ENCODE assay signal across 8 cellular contexts in the genomic region with DNA sequence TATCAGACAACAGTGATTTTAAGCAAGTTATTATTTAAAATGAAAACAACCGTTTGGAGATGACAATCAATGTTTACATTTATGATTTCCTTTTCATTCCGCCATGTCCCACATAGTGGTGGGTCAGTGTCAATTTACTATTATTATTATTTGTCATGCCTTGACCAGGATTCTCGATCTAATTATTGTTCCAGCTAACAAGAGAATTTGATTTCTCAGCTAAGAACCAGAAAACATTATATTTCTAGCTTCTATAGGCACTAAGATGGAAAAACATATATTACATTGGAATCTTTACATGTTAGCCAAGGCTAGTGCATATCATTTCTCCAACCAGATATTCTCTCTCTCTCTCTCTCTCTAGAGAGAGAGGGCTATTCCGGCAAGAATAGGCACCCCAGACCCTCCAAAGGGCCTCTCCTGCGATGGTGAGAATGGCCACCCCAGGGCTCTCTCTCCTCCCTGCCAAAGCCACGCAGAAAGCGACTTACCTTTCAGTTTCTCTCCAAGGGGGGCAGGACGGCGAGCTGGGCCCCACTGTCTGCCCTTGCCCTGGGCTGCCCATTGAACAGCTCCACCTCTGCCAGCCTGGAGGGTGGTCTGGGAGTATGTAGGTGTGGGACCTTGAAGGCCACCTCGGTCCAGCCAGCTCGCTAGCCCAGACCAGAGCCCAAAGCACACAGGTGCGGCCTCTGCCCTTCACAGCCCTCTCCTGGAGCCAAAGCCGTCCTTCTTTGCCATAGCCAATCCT. TPM values are rescaled to one million over a fixed set of nuclear protein-coding genes. Genes with fewer than 3 reads are reported as not detected.
A peak's percentile ranks its signal among the peaks of the same experiment; 100 is the strongest.
DNase-seq lines count a peak whose midpoint lies in the region; ATAC-seq and TF ChIP-seq lines count a peak whose summit lies in the region.

No MANE protein-coding gene starts in this region.

- no peak overlapping the region for H3K27ac ChIP-seq in CD8-positive, alpha-beta T cell (ENCODE audit: low read depth, low read length)
- no peak overlapping the region for H3K27ac ChIP-seq in HUES6 (ENCODE audit: low read depth, low read length)
- peak overlapping the region; percentile 95 to 96 for H3K27ac ChIP-seq in breast epithelium
- no peak overlapping the region for H3K27ac ChIP-seq in neuronal stem cell (replicated peaks; ENCODE audit: low read length)

- no peak overlapping the region for H3K18ac ChIP-seq in neuronal stem cell (ENCODE audit: low read length)

- no peak for DNase-seq in CD8-positive, alpha-beta T cell
- peak; percentile 26 to 50 for DNase-seq in breast epithelium (ENCODE audit: low spot score in 2 of 2)
- DNase-seq in neuronal stem cell (ENCODE audit: low spot score) = no peak
- DNase-seq in stimulated activated naive CD4-positive, alpha-beta T cell treated with Interleukin-2 at 50 U/mL for 16 hours (lab: John Stamatoyannopoulos, UW) = no peak
- DNase-seq in NCI-H2227 treated with DMSO at 0.1 percent for 48 hours (lab: John Stamatoyannopoulos, UW) = no peak
- no peak for DNase-seq in DMS153 treated with DMSO at 0.1 percent for 48 hours (lab: John Stamatoyannopoulos, UW; ENCODE audit: unreplicated experiment)
- no peak for DNase-seq in cerebellar nuclear complex (lab: John Stamatoyannopoulos, UW)

- no peaks in the 10 kb centered on the region for H3K79me1 ChIP-seq in neuronal stem cell (ENCODE audit: low read depth, low read length)

- intact Hi-C loops in CD8-positive, alpha-beta T cell (cut with DNase I, micrococcal nuclease) = loop anchor here in 1 of 2 experiments (5.0 kb wide), 2 partner anchors 37 to 53 kb away; a partner anchor contains a TSS
- intact Hi-C loops in breast epithelium (cut with DNase I; ENCODE audit: low total_unique reads) = loop anchor here (5.0 to 10.0 kb wide), 3 partner anchors 527 to 945 kb away; a partner anchor contains a TSS

- H3K27me3 ChIP-seq in CD8-positive, alpha-beta T cell (ENCODE audit: insufficient read depth, low read length) = peaks cover 70% of the 10 kb centered on the region
- H3K27me3 ChIP-seq in HUES6 (ENCODE audit: control insufficient read depth, insufficient read depth, low read length) = peaks cover 100% of the 10 kb centered on the region
- peaks cover 4 to 47% of the 10 kb centered on the region in 2 donors for H3K27me3 ChIP-seq in breast epithelium
- H3K27me3 ChIP-seq in neuronal stem cell (ENCODE audit: control insufficient read depth in 3 of 3, insufficient read depth in 3 of 3, low read depth in 1 of 3, low read length in 3 of 3) = peaks cover 78 to 99% (median 99%) of the 10 kb centered on the region in 3 experiments

- H3K9me3 ChIP-seq in CD8-positive, alpha-beta T cell (ENCODE audit: low read length) = no peaks in the 10 kb centered on the region
- no peaks in the 10 kb centered on the region for H3K9me3 ChIP-seq in HUES6 (ENCODE audit: control insufficient read depth, insufficient read depth, low read depth, low read length)
- no peaks in the 10 kb centered on the region for H3K9me3 ChIP-seq in breast epithelium
- H3K9me3 ChIP-seq in neuronal stem cell (replicated peaks in 1 of 2; ENCODE audit: control insufficient read depth in 2 of 2, insufficient read depth in 1 of 2, low read depth in 1 of 2, low read length in 2 of 2) = peaks cover 3 to 32% of the 10 kb centered on the region in 2 donors

- H2AFZ ChIP-seq in neuronal stem cell (ENCODE audit: low read length) = peak overlapping the region; percentile 86

- H2BK15ac ChIP-seq in neuronal stem cell (ENCODE audit: low read length) = no peak overlapping the region

- no peaks in the 10 kb centered on the region for H3K36me3 Mint-ChIP-seq in CD8-positive, alpha-beta T cell

- peaks cover 43% of the 10 kb centered on the region for H3K4me1 ChIP-seq in CD8-positive, alpha-beta T cell (ENCODE audit: insufficient read depth, low read length)
- H3K4me1 ChIP-seq in HUES6 (ENCODE audit: control insufficient read depth, insufficient read depth, low read length) (peaks cover 25% of the 10 kb centered on the region; the same call in 1 of the 2 replicates), breast epithelium (peaks cover 0 to 9% of the 10 kb centered on the region in 2 donors), neuronal stem cell (ENCODE audit: control insufficient read depth in 2 of 2, insufficient read depth in 1 of 2, low read depth in 1 of 2, low read length in 2 of 2) (no peaks in the 10 kb centered on the region)

- no peak overlapping the region for H2BK5ac ChIP-seq in neuronal stem cell (ENCODE audit: low read length)

- peaks cover 81% of the 10 kb centered on the region for H3K27me3 Mint-ChIP-seq in CD8-positive, alpha-beta T cell (ENCODE audit: low read depth)

- H3K4me1 Mint-ChIP-seq in CD8-positive, alpha-beta T cell (ENCODE audit: low read depth) = peaks cover 39% of the 10 kb centered on the region

- H2AK5ac ChIP-seq in neuronal stem cell (ENCODE audit: low read depth, low read length) = no peak overlapping the region

- H3K23ac ChIP-seq in neuronal stem cell (ENCODE audit: low read depth, low read length, poor library complexity) = peak overlapping the region; percentile 73

- H3K14ac ChIP-seq in neuronal stem cell (ENCODE audit: low read length) = no peak overlapping the region

- no peak overlapping the region for H4K8ac ChIP-seq in neuronal stem cell (ENCODE audit: low read depth, low read length)

- H4K91ac ChIP-seq in neuronal stem cell (ENCODE audit: low read depth, low read length, poor library complexity) = no peak overlapping the region

- TF ChIP-seq CTCF in CD8-positive, alpha-beta T cell (IDR thresholded peaks at IDR 0.05) = no peak
- no peak for TF ChIP-seq CTCF in breast epithelium (IDR thresholded peaks at IDR 0.05)

- H3K9ac ChIP-seq in HUES6 (ENCODE audit: low read length) = peak overlapping the region; percentile 57
- no peak overlapping the region for H3K9ac ChIP-seq in neuronal stem cell (ENCODE audit: low read depth, low read length, poor library complexity)

- no peaks in the 10 kb centered on the region for H3K36me3 ChIP-seq in CD8-positive, alpha-beta T cell (ENCODE audit: insufficient read depth, low read length)
- H3K36me3 ChIP-seq in HUES6 (ENCODE audit: control insufficient read depth, insufficient read depth, low read length) (no peaks in the 10 kb centered on the region), breast epithelium (no peaks in the 10 kb centered on the region), neuronal stem cell (replicated peaks in 1 of 2; ENCODE audit: control insufficient read depth in 2 of 2, insufficient read depth in 2 of 2, low read length in 2 of 2) (no peaks in the 10 kb centered on the region)

- no peaks in the 10 kb centered on the region for H3K9me3 Mint-ChIP-seq in CD8-positive, alpha-beta T cell

- H3K27ac Mint-ChIP-seq in CD8-positive, alpha-beta T cell = no peak overlapping the region

- peak overlapping the region; percentile 54 for H3K4me3 ChIP-seq in CD8-positive, alpha-beta T cell (ENCODE audit: low read depth, low read length)
- peak overlapping the region; percentile 59 for H3K4me3 ChIP-seq in HUES6 (ENCODE audit: low read depth, low read length)
- H3K4me3 ChIP-seq in breast epithelium = peak overlapping the region; percentile 68 to 80 (median 75)
- peak overlapping the region in 1 of 2 donors; percentile 32 for H3K4me3 ChIP-seq in neuronal stem cell (ENCODE audit: low read length in 2 of 2)

- POLR2A ChIA-PET in CD8-positive, alpha-beta T cell (lab: Charles Lee) = interaction anchor here (1.1 kb wide), 1 partner anchor 19 kb away, joined by 3 read pairs; a partner anchor contains a TSS

- H2BK12ac ChIP-seq in neuronal stem cell (ENCODE audit: low read length) = no peak overlapping the region

- CTCF ChIA-PET in CD8-positive, alpha-beta T cell (lab: Charles Lee) = interaction anchor here (0.7 to 6.8 kb wide), 20 partner anchors 9 to 1257 kb away, joined by 3 to 62 read pairs (median 6); a partner anchor contains a TSS

- H2BK120ac ChIP-seq in neuronal stem cell (ENCODE audit: low read depth, low read length) = no peak overlapping the region

- WGBS in neuronal stem cell (ENCODE audit: extremely low coverage in 2 of 2, insufficient read length in 2 of 2, insufficient replicate concordance in 1 of 2), 2 donors = no CpG with 5 or more reads among the region's 13 CpGs

- no peak for ATAC-seq in CD8-positive, alpha-beta T cell

- no peak for TF ChIP-seq POLR2A in breast epithelium (IDR thresholded peaks at IDR 0.05)

- peak overlapping the region; percentile 64 for H3K4me3 Mint-ChIP-seq in CD8-positive, alpha-beta T cell

- H3K4me2 ChIP-seq in neuronal stem cell (ENCODE audit: insufficient read depth, low read length, poor library complexity, severe bottlenecking) = no peak overlapping the region

- no peak overlapping the region for H3K4ac ChIP-seq in neuronal stem cell (ENCODE audit: low read length)

RNA-seq across cellular contexts. Expression of a gene that starts 2.4 kb away (rescaled TPM):
- total RNA-seq in CD8-positive, alpha-beta T cell = not detected
- total RNA-seq in breast epithelium = 1 to 10 TPM; 4.5 to 6.4 (median 4.6) TPM
- polyA plus RNA-seq in neuronal stem cell (2013, experiment 1 of 2) = not detected
- not detected for polyA plus RNA-seq in neuronal stem cell (2013, experiment 2 of 2)

RNA-seq across cellular contexts. Expression of a gene that starts 2.4 kb away (rescaled TPM):
- not detected for total RNA-seq in CD8-positive, alpha-beta T cell
- total RNA-seq in breast epithelium = 10 to 100 TPM in 1 of 3 donors, 1 to 10 TPM in 2; 7.9 to 16.0 (median 9.0) TPM
- polyA plus RNA-seq in neuronal stem cell (2013, experiment 1 of 2) = not detected
- not detected for polyA plus RNA-seq in neuronal stem cell (2013, experiment 2 of 2)

RNA-seq across cellular contexts. Expression of a gene that starts 6.5 kb away (rescaled TPM):
- total RNA-seq in CD8-positive, alpha-beta T cell = not detected
- 1 to 10 TPM; 4.6 to 8.8 (median 6.2) TPM for total RNA-seq in breast epithelium
- polyA plus RNA-seq in neuronal stem cell (2013, experiment 1 of 2) = not detected
- not detected for polyA plus RNA-seq in neuronal stem cell (2013, experiment 2 of 2)

RNA-seq across cellular contexts. Expression of a gene that starts 6.5 kb away (rescaled TPM):
- under 1 TPM; 0.28 to 0.81 TPM for total RNA-seq in CD8-positive, alpha-beta T cell
- 10 to 100 TPM; 11.5 to 48.7 (median 22.6) TPM for total RNA-seq in breast epithelium
- not detected for polyA plus RNA-seq in neuronal stem cell (2013, experiment 1 of 2)
- polyA plus RNA-seq in neuronal stem cell (2013, experiment 2 of 2) = not detected

RNA-seq across cellular contexts. Expression of a gene that starts 15.3 kb away (rescaled TPM):
- total RNA-seq in CD8-positive, alpha-beta T cell = not detected
- 10 to 100 TPM in 1 of 3 donors, 1 to 10 TPM in 2; 7.5 to 18.4 (median 9.0) TPM for total RNA-seq in breast epithelium
- polyA plus RNA-seq in neuronal stem cell (2013, experiment 1 of 2) = not detected
- not detected for polyA plus RNA-seq in neuronal stem cell (2013, experiment 2 of 2)

Comparison
In these comparisons a context has a peak if more than half of its experiments do, and no peak if none do; other contexts are left out.
1. DNase-seq: peak in breast epithelium (2 of 2); none in CD8-positive, alpha-beta T cell (0 of 7), neuronal stem cell (single experiment), stimulated activated naive CD4-positive, alpha-beta T cell treated with Interleukin-2 at 50 U/mL for 16 hours (single experiment), NCI-H2227 treated with DMSO at 0.1 percent for 48 hours (single experiment), DMS153 treated with DMSO at 0.1 percent for 48 hours (single experiment) and cerebellar nuclear complex (0 of 2).
2. H3K27ac ChIP-seq: peak in breast epithelium (2 of 2); none in CD8-positive, alpha-beta T cell (single experiment), HUES6 (single experiment) and neuronal stem cell (single experiment).
3. RNA of a gene that starts 2.4 kb away (total RNA-seq): 4.5 to 6.4 TPM in breast epithelium; not detected in CD8-positive, alpha-beta T cell; every median in the first group is over 4 times any median in the second.
4. RNA of a gene that starts 2.4 kb away (total RNA-seq): 7.9 to 16.0 TPM in breast epithelium; not detected in CD8-positive, alpha-beta T cell; every median in the first group is over 4 times any median in the second.
5. RNA of a gene that starts 6.5 kb away (total RNA-seq): 4.6 to 8.8 TPM in breast epithelium; not detected in CD8-positive, alpha-beta T cell; every median in the first group is over 4 times any median in the second.